1 cellular context compared by ENCODE assay signal in genomic region chr4:102683846-102684581, GRCh38.
TF ChIP-seq lines count a peak whose summit lies in the region.

No MANE protein-coding gene starts in this region.

TF ChIP-seq in GM12878, 131 proteins besides CTCF, POLR2A, EP300 and RAD21 (continued from another document):
- TF ChIP-seq ATF2 (IDR thresholded peaks at IDR 0.05; ENCODE audit: low read length) (no peak), MEF2A (IDR thresholded peaks at IDR 0.05; ENCODE audit: insufficient read depth, low read depth, low read length) (no peak), ZBED1 (IDR thresholded peaks at IDR 0.05; ENCODE audit: borderline replicate concordance) (no peak), MAX (IDR thresholded peaks at IDR 0.05; ENCODE audit: low read depth, low read length) (no peak), SMC3 (IDR thresholded peaks at IDR 0.05; ENCODE audit: borderline replicate concordance, low read length) (no peak), WRNIP1 (IDR thresholded peaks at IDR 0.05; ENCODE audit: borderline replicate concordance, low read depth, low read length) (no peak), NFYA (IDR thresholded peaks at IDR 0.05; ENCODE audit: borderline replicate concordance, low read depth, low read length) (no peak), MXI1 (IDR thresholded peaks at IDR 0.05; ENCODE audit: low read depth, low read length) (no peak), NFIC (IDR thresholded peaks at IDR 0.05; ENCODE audit: low read depth, low read length) (no peak), NKRF (conservative IDR thresholded peaks at IDR 0.05) (no peak), TARDBP (IDR thresholded peaks at IDR 0.05; ENCODE audit: borderline replicate concordance) (no peak), CREB1 (IDR thresholded peaks at IDR 0.05; ENCODE audit: low read depth) (no peak), SUPT20H (IDR thresholded peaks at IDR 0.05; ENCODE audit: borderline replicate concordance, control insufficient read depth, low read depth, low read length) (no peak), RB1 (IDR thresholded peaks at IDR 0.05; ENCODE audit: borderline replicate concordance) (no peak), BMI1 (IDR thresholded peaks at IDR 0.05; ENCODE audit: borderline replicate concordance) (no peak), TBL1XR1 (IDR thresholded peaks at IDR 0.05; ENCODE audit: low read depth, low read length) (no peak)
TF ChIP-seq in GM12878: peak in this region for 0.
